Comparison of ENCODE assay signal across 8 cellular contexts in the genomic region with DNA sequence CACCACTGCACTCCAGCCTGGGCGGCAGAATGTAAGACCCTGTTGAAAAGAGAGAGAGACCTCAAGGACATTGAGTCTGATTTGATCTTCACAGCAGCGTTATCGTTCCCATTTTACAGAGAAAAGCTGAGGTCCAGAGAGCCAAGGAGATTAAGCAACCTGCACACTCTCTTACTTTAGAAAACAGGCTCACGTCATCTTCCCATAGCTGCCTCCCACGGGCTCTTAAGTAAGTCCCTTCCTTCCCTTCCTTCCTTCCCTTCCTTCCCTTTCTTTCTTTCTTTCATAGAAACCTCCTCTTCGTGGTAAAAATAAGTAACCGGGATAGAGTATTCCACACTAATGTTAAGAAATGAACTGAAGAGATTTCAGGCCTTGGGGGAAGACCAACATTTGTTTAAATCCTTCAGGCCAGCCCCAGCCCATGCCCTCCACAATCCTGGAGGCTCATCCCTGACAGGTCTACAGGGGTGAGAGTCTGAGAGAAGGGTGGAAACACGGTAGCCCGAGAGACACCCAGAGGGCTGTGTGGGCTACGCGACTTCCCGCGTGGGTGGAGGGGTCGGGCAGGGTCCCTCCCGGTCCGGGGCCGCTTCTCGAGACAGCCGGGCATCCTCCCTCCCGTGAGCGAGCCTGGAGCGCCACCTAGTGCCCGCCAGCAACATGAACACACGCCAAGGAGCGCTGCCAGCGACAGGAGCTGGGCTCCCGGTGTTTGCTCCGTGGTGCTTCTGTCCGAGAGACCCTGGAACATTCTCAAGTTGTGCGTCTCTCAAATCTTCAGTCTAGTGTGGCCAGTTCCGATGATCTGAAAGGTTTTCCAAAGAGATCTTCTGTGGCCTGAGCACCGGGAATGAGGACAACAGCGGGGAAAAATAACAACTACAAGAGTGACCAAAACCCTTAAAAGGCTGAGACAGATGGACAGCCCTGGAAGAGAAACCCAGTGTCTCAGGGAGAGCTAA.
DNase-seq lines count a peak whose midpoint lies in the region; ATAC-seq, FAIRE-seq and TF ChIP-seq lines count a peak whose summit lies in the region.

No MANE protein-coding gene starts in this region.

- ATAC-seq in GM21381 (IDR thresholded peaks at IDR 0.05; ENCODE audit: unreplicated experiment), result peak; percentile 96
- peak; percentile 91 for ATAC-seq in omental fat pad (ENCODE audit: low FRiP score)
- ATAC-seq in thoracic aorta (ENCODE audit: insufficient number of reproducible peaks, low FRiP score, low read depth), result peak; percentile 27

- H3K4me3 ChIP-seq in thoracic aorta, result peak overlapping the region; percentile 66

- H3K4me1 ChIP-seq in thoracic aorta (ENCODE audit: control insufficient read depth in 1 of 2, low read depth in 2 of 2), result peaks cover 3 to 10% of the 10 kb centered on the region in 2 donors

- peak; percentile 88 for TF ChIP-seq CTCF in D721Med (IDR thresholded peaks at IDR 0.05; ENCODE audit: insufficient read depth, missing control alignments)
- TF ChIP-seq CTCF in omental fat pad (IDR thresholded peaks at IDR 0.05), result peak in 2 of 3 donors; percentile 30 to 76
- peak; percentile 86 for TF ChIP-seq CTCF in thoracic aorta (IDR thresholded peaks at IDR 0.05)

- H3K27ac ChIP-seq in thoracic aorta, result no peak overlapping the region

- H3K27me3 ChIP-seq in thoracic aorta (replicated peaks; ENCODE audit: insufficient read depth), result peaks cover 6% of the 10 kb centered on the region

- H3K9me3 ChIP-seq in thoracic aorta, result no peaks in the 10 kb centered on the region

- DNase-seq in D721Med (ENCODE audit: insufficient read length, low spot score) (peak; percentile 39), HT1080 (ENCODE audit: low read depth) (peak; percentile 61), RPMI7951 (ENCODE audit: low read depth) (peak; percentile 50), activated gamma-delta T cell (lab: John Stamatoyannopoulos, UW) (peak; percentile 22), germinal center (ENCODE audit: low spot score) (peak; percentile 69), omental fat pad (ENCODE audit: low spot score) (peak; percentile 57), thoracic aorta (ENCODE audit: low spot score) (peak; percentile 26)

- FAIRE-seq in D721Med (lab: Jason Lieb, UNC), result no peak

- no peaks in the 10 kb centered on the region for H3K36me3 ChIP-seq in thoracic aorta

Comparison
In these comparisons a context has a peak if more than half of its experiments do, and no peak if none do; other contexts are left out.
1. ATAC-seq: peak in every context shown above with its lines; median percentile 96 in GM21381; 91 in omental fat pad; 27 in thoracic aorta.